In genomic region chr2:107137711-107138110, GRCh38 we compare ENCODE assay signal across 18 cellular contexts.
DNase-seq lines count a peak whose midpoint lies in the region; ATAC-seq and TF ChIP-seq lines count a peak whose summit lies in the region.
"Had no signal": no experiment of that assay in that cellular context is flagged by ENCODE, and none has a peak within 500 bp of the region (broad histone marks: within the 10 kb centered on the region; RNA-seq: fewer than 3 reads in every experiment).

No MANE protein-coding gene starts in this region.

- peak overlapping the region; percentile 41 for H3K4me2 ChIP-seq in BLaER1
- peak overlapping the region; percentile 14; the same call in 1 of the 2 replicates for H3K4me2 ChIP-seq in DOHH2 (ENCODE audit: low read length)

- H3K4me3 ChIP-seq in BLaER1 (no peak overlapping the region), DOHH2 (ENCODE audit: low read length) (no peak overlapping the region)
- H3K4me3 ChIP-seq: SJSA1 had no signal

- no peaks in the 10 kb centered on the region for H3K27me3 ChIP-seq in BLaER1
- no peaks in the 10 kb centered on the region for H3K27me3 ChIP-seq in DOHH2 (ENCODE audit: control insufficient read depth, low read length)
- H3K27me3 ChIP-seq: SJSA1 had no signal

- ATAC-seq in GM21528 (IDR thresholded peaks at IDR 0.05; ENCODE audit: low FRiP score, unreplicated experiment) = no peak
- ATAC-seq: CD8-positive, alpha-beta T cell; Panc1 had no signal

- no peaks in the 10 kb centered on the region for H3K79me2 ChIP-seq in DOHH2 (ENCODE audit: control insufficient read depth, low read length)

- no peak for TF ChIP-seq CTCF in DOHH2 (IDR thresholded peaks at IDR 0.05; ENCODE audit: low read depth, low read length, poor library complexity, severe bottlenecking)

- H3K9me2 ChIP-seq in DOHH2 (replicated peaks; ENCODE audit: control insufficient read depth, low read length) = no peaks in the 10 kb centered on the region

- H3K9me3 ChIP-seq in BLaER1 = peaks cover 5% of the 10 kb centered on the region; the same call in 1 of the 2 replicates
- no peaks in the 10 kb centered on the region for H3K9me3 ChIP-seq in DOHH2 (ENCODE audit: control insufficient read depth, insufficient read depth, low read length)
- H3K9me3 ChIP-seq: SJSA1 had no signal

- H4K20me1 ChIP-seq in BLaER1 (no peaks in the 10 kb centered on the region), DOHH2 (ENCODE audit: control insufficient read depth, insufficient read depth, low read depth, low read length) (no peaks in the 10 kb centered on the region)

- peaks cover 3% of the 10 kb centered on the region; the same call in 1 of the 2 replicates for H3F3A ChIP-seq in DOHH2 (ENCODE audit: control insufficient read depth, insufficient read depth)

- H3K9ac ChIP-seq in BLaER1 = no peak overlapping the region

- H3K4me1 ChIP-seq in BLaER1 = peaks cover 20% of the 10 kb centered on the region
- H3K4me1 ChIP-seq in DOHH2 (ENCODE audit: control insufficient read depth, low read length) = peaks cover 27% of the 10 kb centered on the region
- H3K4me1 ChIP-seq: SJSA1 had no signal

- no peak overlapping the region for H3K27ac ChIP-seq in BLaER1
- no peak overlapping the region for H3K27ac ChIP-seq in DOHH2 (ENCODE audit: low read depth, low read length)
- H3K27ac ChIP-seq: HL-60, SJSA1 had no signal

- peak; percentile 13 for DNase-seq in NCI-H345 (lab: John Stamatoyannopoulos, UW)
- DNase-seq in SK-N-DZ (ENCODE audit: low spot score) = peak; percentile 47
- no peak for DNase-seq in AML-193 (lab: John Stamatoyannopoulos, UW)
- no peak for DNase-seq in NCI-H1092 treated with DMSO at 0.1 percent for 48 hours (lab: John Stamatoyannopoulos, UW)
- DNase-seq: Calu3; CD8-positive, alpha-beta T cell; DMS79; IMR-90; NCI-H1048; NCI-H187 treated with DMSO at 0.1 percent for 48 hours; NCI-H510A; T-helper 2 cell had no signal

- no peaks in the 10 kb centered on the region for H3K36me3 ChIP-seq in BLaER1
- no peaks in the 10 kb centered on the region for H3K36me3 ChIP-seq in DOHH2 (ENCODE audit: control insufficient read depth, low read length)
- H3K36me3 ChIP-seq: SJSA1 had no signal

Comparison
In these comparisons a context has a peak if more than half of its experiments do, and no peak if none do; other contexts are left out.
1. DNase-seq: peak in NCI-H345 (single experiment) and SK-N-DZ (single experiment); none in AML-193 (0 of 2) and NCI-H1092 treated with DMSO at 0.1 percent for 48 hours (single experiment).